In the genomic region with DNA sequence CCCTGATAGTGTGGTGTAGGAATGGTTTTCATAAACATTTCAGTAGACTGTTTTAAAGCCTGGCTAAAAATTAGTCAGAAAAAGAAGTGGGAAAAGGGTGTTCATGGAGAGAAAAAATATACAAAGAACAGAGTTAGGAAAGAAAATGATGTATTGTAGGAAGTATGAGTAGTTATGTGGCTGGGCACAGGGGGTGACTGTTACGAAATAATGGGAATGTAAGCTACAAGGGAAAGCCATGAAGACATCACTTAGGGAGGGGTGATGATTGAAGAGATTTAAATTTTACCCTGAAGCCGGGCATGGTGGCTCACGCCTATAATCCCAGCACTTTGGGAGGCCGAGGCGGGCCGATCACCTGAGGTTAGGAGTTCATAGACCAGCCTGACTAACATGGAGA, we compare ENCODE assay signal across 17 cellular contexts. TPM values are rescaled to one million over a fixed set of nuclear protein-coding genes. Genes with fewer than 3 reads are reported as not detected.
DNase-seq lines count a peak whose midpoint lies in the region; ATAC-seq and TF ChIP-seq lines count a peak whose summit lies in the region.
"Had no signal": no experiment of that assay in that cellular context is flagged by ENCODE, and none has a peak within 500 bp of the region (broad histone marks: within the 10 kb centered on the region; RNA-seq: fewer than 3 reads in every experiment).

No MANE protein-coding gene starts in this region.

- H3K27me3 Mint-ChIP-seq in CD8-positive, alpha-beta T cell (ENCODE audit: low read depth), result no peaks in the 10 kb centered on the region
- peaks cover 0 to 2% (median 2%) of the 10 kb centered on the region in 3 donors for H3K27me3 Mint-ChIP-seq in immature natural killer cell (ENCODE audit: low read depth in 3 of 3)
- H3K27me3 Mint-ChIP-seq: activated naive CD4-positive, alpha-beta T cell treated with anti-CD3 and anti-CD28 coated beads, Interleukin-2, amount 10 ng/mL, durations not matched to agents 7 days and 5 days had no signal

- no peaks in the 10 kb centered on the region for H3K27me3 ChIP-seq in ACC112 (ENCODE audit: insufficient read depth, low read length)
- no peaks in the 10 kb centered on the region for H3K27me3 ChIP-seq in CD8-positive, alpha-beta T cell (ENCODE audit: insufficient read depth, low read length)
- H3K27me3 ChIP-seq: tibial artery had no signal

- H3K4me3 ChIP-seq in ACC112 (ENCODE audit: low read depth, low read length), result no peak overlapping the region
- no peak overlapping the region for H3K4me3 ChIP-seq in CD8-positive, alpha-beta T cell (ENCODE audit: low read depth, low read length)
- H3K4me3 ChIP-seq in astrocyte of the spinal cord (ENCODE audit: low read depth, low read length), result no peak overlapping the region
- H3K4me3 ChIP-seq: tibial artery had no signal

- ATAC-seq in CD8-positive, alpha-beta T cell, result no peak
- no peak for ATAC-seq in HG03439 (IDR thresholded peaks at IDR 0.05; ENCODE audit: unreplicated experiment)
- ATAC-seq: SK-N-SH treated with all-trans-retinoic acid at 6 μM for 48 hours, WTC11 had no signal

- intact Hi-C loops in CD8-positive, alpha-beta T cell (cut with DNase I, micrococcal nuclease), result no loop called here

- no peak for TF ChIP-seq CTCF in CD8-positive, alpha-beta T cell (IDR thresholded peaks at IDR 0.05)
- no peak for TF ChIP-seq CTCF in astrocyte of the spinal cord (IDR thresholded peaks at IDR 0.05; ENCODE audit: low read depth, low read length)

- H3K36me3 Mint-ChIP-seq in CD8-positive, alpha-beta T cell, result peaks cover 74% of the 10 kb centered on the region
- peaks cover 10 to 40% (median 18%) of the 10 kb centered on the region in 3 donors for H3K36me3 Mint-ChIP-seq in immature natural killer cell

- H3K27ac ChIP-seq in ACC112 (ENCODE audit: low read depth, low read length), result peak overlapping the region; percentile 13; the same call in 1 of the 2 replicates
- H3K27ac ChIP-seq in CD8-positive, alpha-beta T cell (ENCODE audit: low read depth, low read length), result no peak overlapping the region
- H3K27ac ChIP-seq: parathyroid adenoma, tibial artery had no signal

- DNase-seq in CD8-positive, alpha-beta T cell, result no peak
- DNase-seq in astrocyte of the spinal cord (ENCODE audit: low read depth, low spot score) (peak; percentile 25), immature natural killer cell (no peak), midbrain (lab: John Stamatoyannopoulos, UW) (no peak), SW480 (ENCODE audit: low spot score) (no peak), COR-L47 (lab: John Stamatoyannopoulos, UW) (no peak)
- DNase-seq: activated naive CD4-positive, alpha-beta T cell treated with anti-CD3 and anti-CD28 coated beads, Interleukin-2, amount 10 ng/mL, durations not matched to agents 7 days and 5 days; C1 segment of cervical spinal cord; central memory CD4-positive, alpha-beta T cell; NCI-H345; stimulated activated CD4-positive, alpha-beta T cell treated with anti-CD3 and anti-CD28 coated beads, Interleukin-12 subunit alpha, Interleukin-12 subunit beta, amount 100 ng/mL, for 4 hours; tibial artery had no signal

- H3K9me3 ChIP-seq in CD8-positive, alpha-beta T cell (ENCODE audit: low read length), result no peaks in the 10 kb centered on the region
- H3K9me3 ChIP-seq: tibial artery had no signal

- H3K4me1 ChIP-seq in ACC112 (ENCODE audit: control insufficient read depth, insufficient read depth, low read length, unreplicated experiment), result no peaks in the 10 kb centered on the region
- no peaks in the 10 kb centered on the region for H3K4me1 ChIP-seq in CD8-positive, alpha-beta T cell (ENCODE audit: insufficient read depth, low read length)
- H3K4me1 ChIP-seq: parathyroid adenoma had no signal

- H3K4me1 Mint-ChIP-seq in CD8-positive, alpha-beta T cell (ENCODE audit: low read depth), result peaks cover 2% of the 10 kb centered on the region
- no peaks in the 10 kb centered on the region for H3K4me1 Mint-ChIP-seq in immature natural killer cell
- H3K4me1 Mint-ChIP-seq: activated naive CD4-positive, alpha-beta T cell treated with anti-CD3 and anti-CD28 coated beads, Interleukin-2, amount 10 ng/mL, durations not matched to agents 7 days and 5 days had no signal

- no peaks in the 10 kb centered on the region for H3K9me3 Mint-ChIP-seq in CD8-positive, alpha-beta T cell
- H3K9me3 Mint-ChIP-seq in immature natural killer cell, result no peaks in the 10 kb centered on the region
- H3K9me3 Mint-ChIP-seq: activated naive CD4-positive, alpha-beta T cell treated with anti-CD3 and anti-CD28 coated beads, Interleukin-2, amount 10 ng/mL, durations not matched to agents 7 days and 5 days; WTC11 had no signal

- in situ Hi-C loops in astrocyte of the spinal cord (cut with HindIII; ENCODE audit: low sequenced_read_pairs), result no loop called here

- POLR2A ChIA-PET in CD8-positive, alpha-beta T cell (lab: Charles Lee), result no interaction called here

- H3K4me3 Mint-ChIP-seq in CD8-positive, alpha-beta T cell, result no peak overlapping the region
- H3K4me3 Mint-ChIP-seq in immature natural killer cell, result no peak overlapping the region
- H3K4me3 Mint-ChIP-seq: activated naive CD4-positive, alpha-beta T cell treated with anti-CD3 and anti-CD28 coated beads, Interleukin-2, amount 10 ng/mL, durations not matched to agents 7 days and 5 days; WTC11 had no signal

- H3K36me3 ChIP-seq in ACC112 (ENCODE audit: insufficient read depth, low read length), result peaks cover 29% of the 10 kb centered on the region
- peaks cover 35% of the 10 kb centered on the region for H3K36me3 ChIP-seq in CD8-positive, alpha-beta T cell (ENCODE audit: insufficient read depth, low read length)

- CTCF ChIA-PET in CD8-positive, alpha-beta T cell (lab: Charles Lee), result no interaction called here

- H3K27ac Mint-ChIP-seq in CD8-positive, alpha-beta T cell, result peak overlapping the region; percentile 14
- H3K27ac Mint-ChIP-seq in immature natural killer cell, result peak overlapping the region in 4 of 6 donors; percentile 13 to 53 (median 26)

- no peaks in the 10 kb centered on the region for H3K79me2 ChIP-seq in ACC112 (ENCODE audit: control insufficient read depth, insufficient read depth, low read length, unreplicated experiment)

- no peak overlapping the region for H2AFZ ChIP-seq in ACC112 (ENCODE audit: low read length, unreplicated experiment)
- H2AFZ ChIP-seq: parathyroid adenoma had no signal

RNA-seq across cellular contexts. Expression of a gene that starts 55.3 kb away (rescaled TPM):
- 100 to 1,000 TPM; 149 to 156 TPM for total RNA-seq in CD8-positive, alpha-beta T cell
- polyA plus RNA-seq in immature natural killer cell, result 10 to 100 TPM; 73.7 to 93.1 (median 77.7) TPM

RNA-seq across cellular contexts. Expression of a gene that starts 55.8 kb away (rescaled TPM):
- total RNA-seq in CD8-positive, alpha-beta T cell, result 10 to 100 TPM; 75.2 to 80.0 TPM
- 10 to 100 TPM; 21.4 to 32.7 (median 22.5) TPM for polyA plus RNA-seq in immature natural killer cell
